16 cellular contexts compared by ENCODE assay signal in the genomic region with DNA sequence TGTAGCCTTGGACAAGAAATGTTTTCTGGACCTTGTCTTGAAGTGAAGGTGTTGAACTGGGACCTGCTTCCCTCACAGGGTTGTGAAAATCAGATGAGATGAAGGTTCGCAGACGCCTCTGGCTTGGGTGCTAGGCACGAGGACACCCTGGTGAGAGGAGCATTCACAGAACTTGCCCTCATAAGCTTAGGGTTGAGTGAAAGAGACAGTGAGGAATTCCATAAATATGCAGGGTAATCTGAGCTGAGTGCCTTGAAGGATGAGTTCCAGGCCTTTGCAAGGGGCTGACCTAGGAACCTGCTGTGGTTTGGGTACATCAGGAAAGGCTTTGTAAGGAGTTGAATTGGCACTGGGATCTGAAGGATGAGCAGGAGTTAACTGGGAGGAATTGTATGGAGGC.
DNase-seq lines count a peak whose midpoint lies in the region; FAIRE-seq and TF ChIP-seq lines count a peak whose summit lies in the region.
"Had no signal": no experiment of that assay in that cellular context is flagged by ENCODE, and none has a peak within 500 bp of the region (broad histone marks: within the 10 kb centered on the region; RNA-seq: fewer than 3 reads in every experiment).

No MANE protein-coding gene starts in this region.

- H3K4me3 ChIP-seq in choroid plexus epithelial cell (ENCODE audit: low read depth, low read length) (no peak overlapping the region), neural progenitor cell (no peak overlapping the region), ovary (no peak overlapping the region), kidney (ENCODE audit: low read length in 2 of 2) (no peak overlapping the region)
- H3K4me3 ChIP-seq: BLaER1 had no signal

- no peaks in the 10 kb centered on the region for H3K9me3 Mint-ChIP-seq in neural progenitor cell
- H3K9me3 Mint-ChIP-seq: stimulated activated naive B cell treated with anti-CD40 and anti-IgM and Interleukin-4, amounts not matched to agents 10 μg/mL and 1 μg/mL and 100 μg/mL, for 72 hours had no signal

- intact Hi-C loops in ovary (cut with DNase I), result no loop called here
- intact Hi-C loops in kidney (cut with DNase I), result no loop called here

- H2AFZ ChIP-seq in neural progenitor cell (replicated peaks), result no peak overlapping the region

- no peak for FAIRE-seq in kidney (lab: Jason Lieb, UNC)
- FAIRE-seq: GM18507 had no signal

- TF ChIP-seq EP300 in ovary (IDR thresholded peaks at IDR 0.05), result no peak

- H3K9me3 ChIP-seq in neural progenitor cell (ENCODE audit: low read depth), result no peaks in the 10 kb centered on the region
- H3K9me3 ChIP-seq in ovary, result no peaks in the 10 kb centered on the region
- H3K9me3 ChIP-seq in kidney (ENCODE audit: control insufficient read depth in 1 of 2, low read length in 2 of 2), result no peaks in the 10 kb centered on the region
- H3K9me3 ChIP-seq: BLaER1 had no signal

- H3K27me3 ChIP-seq in neural progenitor cell (no peaks in the 10 kb centered on the region), ovary (no peaks in the 10 kb centered on the region)
- H3K27me3 ChIP-seq: BLaER1 had no signal

- H3K27ac ChIP-seq in neural progenitor cell (no peak overlapping the region), ovary (peak overlapping the region in 1 of 2 donors; percentile 0), kidney (ENCODE audit: low read depth in 2 of 2, low read length in 2 of 2) (no peak overlapping the region)
- H3K27ac ChIP-seq: BLaER1, VCaP had no signal

- no peaks in the 10 kb centered on the region for H3K79me2 ChIP-seq in neural progenitor cell (ENCODE audit: low read depth)

- no peak for TF ChIP-seq CTCF in choroid plexus epithelial cell (conservative IDR thresholded peaks at IDR 0.05; ENCODE audit: low read depth, low read length)
- no peak for TF ChIP-seq CTCF in neural progenitor cell (IDR thresholded peaks at IDR 0.05)
- TF ChIP-seq CTCF in ovary (IDR thresholded peaks at IDR 0.05), result no peak
- no peak for TF ChIP-seq CTCF in kidney (IDR thresholded peaks at IDR 0.05; ENCODE audit: borderline replicate concordance, extremely low read depth, insufficient read depth)

- peaks cover 51% of the 10 kb centered on the region for H3K4me1 Mint-ChIP-seq in neural progenitor cell
- H3K4me1 Mint-ChIP-seq: stimulated activated naive B cell treated with anti-CD40 and anti-IgM and Interleukin-4, amounts not matched to agents 10 μg/mL and 1 μg/mL and 100 μg/mL, for 72 hours had no signal

- WGBS in ovary, 3 donors, result 90 to 94% (median 94%) methylated on average over 3 of the region's 3 CpGs

- no peak overlapping the region for H3K9ac ChIP-seq in neural progenitor cell
- no peak overlapping the region for H3K9ac ChIP-seq in kidney (ENCODE audit: low read length in 2 of 2)
- H3K9ac ChIP-seq: BLaER1 had no signal

- H3F3A ChIP-seq in neural progenitor cell (ENCODE audit: low read depth), result peaks cover 11% of the 10 kb centered on the region

- no peak for TF ChIP-seq POLR2A in ovary (IDR thresholded peaks at IDR 0.05)

- H3K36me3 ChIP-seq in neural progenitor cell (no peaks in the 10 kb centered on the region), ovary (no peaks in the 10 kb centered on the region), kidney (ENCODE audit: control insufficient read depth in 1 of 2, insufficient read depth in 2 of 2, low read length in 2 of 2) (no peaks in the 10 kb centered on the region)
- H3K36me3 ChIP-seq: BLaER1 had no signal

- H3K4me1 ChIP-seq in neural progenitor cell (peaks cover 13% of the 10 kb centered on the region), ovary (ENCODE audit: insufficient read depth) (peaks cover 7% of the 10 kb centered on the region), kidney (ENCODE audit: control insufficient read depth in 1 of 2, insufficient read depth in 1 of 2, low read depth in 1 of 2, low read length in 2 of 2) (peaks cover 0 to 2% of the 10 kb centered on the region in 2 donors)
- H3K4me1 ChIP-seq: BLaER1 had no signal

- H3K27me3 Mint-ChIP-seq in neural progenitor cell (ENCODE audit: insufficient read depth, low read depth), result peaks cover 4% of the 10 kb centered on the region
- H3K27me3 Mint-ChIP-seq: stimulated activated naive B cell treated with anti-CD40 and anti-IgM and Interleukin-4, amounts not matched to agents 10 μg/mL and 1 μg/mL and 100 μg/mL, for 72 hours had no signal

- no peaks in the 10 kb centered on the region for H4K20me1 ChIP-seq in neural progenitor cell (ENCODE audit: low read depth)
- H4K20me1 ChIP-seq: BLaER1 had no signal

- no peak overlapping the region for H3K4me2 ChIP-seq in neural progenitor cell
- H3K4me2 ChIP-seq: BLaER1 had no signal

- peak overlapping the region; percentile 92 for H3K27ac Mint-ChIP-seq in neural progenitor cell
- H3K27ac Mint-ChIP-seq: stimulated activated naive B cell treated with anti-CD40 and anti-IgM and Interleukin-4, amounts not matched to agents 10 μg/mL and 1 μg/mL and 100 μg/mL, for 72 hours had no signal

- H3K36me3 Mint-ChIP-seq in neural progenitor cell, result peaks cover 5% of the 10 kb centered on the region

- DNase-seq in Daoy (ENCODE audit: low read depth) (peak; percentile 36), M059J (ENCODE audit: low read depth) (peak; percentile 38), choroid plexus epithelial cell (ENCODE audit: low read depth) (peak; percentile 91), neural progenitor cell (ENCODE audit: low spot score) (peak; percentile 24), NAMALWA (ENCODE audit: low spot score) (no peak), ovary (no peak), kidney (no peak)
- DNase-seq in effector CD8-positive, alpha-beta T cell (lab: John Stamatoyannopoulos, UW), result no peak
- DNase-seq: effector memory CD4-positive, alpha-beta T cell; hippocampal formation; NCI-H2227 treated with DMSO at 0.1 percent for 48 hours; SIG-M5; stimulated activated naive B cell treated with anti-CD40 and anti-IgM and Interleukin-4, amounts not matched to agents 10 μg/mL and 1 μg/mL and 100 μg/mL, for 72 hours had no signal

- H3K4me3 Mint-ChIP-seq in neural progenitor cell, result no peak overlapping the region
- H3K4me3 Mint-ChIP-seq: stimulated activated naive B cell treated with anti-CD40 and anti-IgM and Interleukin-4, amounts not matched to agents 10 μg/mL and 1 μg/mL and 100 μg/mL, for 72 hours had no signal

Comparison
In these comparisons a context has a peak if more than half of its experiments do, and no peak if none do; other contexts are left out.
1. DNase-seq: peak in Daoy (single experiment), M059J (single experiment), choroid plexus epithelial cell (single experiment) and neural progenitor cell (single experiment); none in NAMALWA (single experiment), effector CD8-positive, alpha-beta T cell (single experiment), ovary (0 of 5) and kidney (single experiment).